ENCODE assay signal across 1 cellular context in the genomic region with DNA sequence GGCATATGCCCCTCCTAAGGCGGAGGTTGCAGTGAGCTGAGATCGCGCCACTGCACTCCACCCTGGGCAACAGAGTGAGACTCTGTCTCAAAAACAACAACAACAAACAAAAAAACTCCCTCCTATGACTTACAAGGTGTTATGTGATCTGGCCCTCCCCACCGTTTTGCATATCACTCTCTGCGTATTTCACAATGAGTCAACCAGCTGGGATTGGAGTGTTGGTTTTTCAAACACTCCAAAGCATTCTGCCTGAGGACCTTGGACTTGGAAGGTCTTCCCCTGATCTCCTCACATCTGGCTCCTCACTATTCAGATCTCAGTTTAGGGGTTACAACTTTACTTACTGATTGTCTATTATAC.
TF ChIP-seq lines count a peak whose summit lies in the region.

No MANE protein-coding gene starts in this region.

TF ChIP-seq in SK-N-SH, 30 proteins besides CTCF, POLR2A, EP300 and RAD21 (continued from another document):
- no peak for TF ChIP-seq ZBTB33 (IDR thresholded peaks at IDR 0.05; ENCODE audit: borderline replicate concordance, low read depth)
- no peak for TF ChIP-seq MXI1 (IDR thresholded peaks at IDR 0.05; ENCODE audit: low read depth, low read length)
- TF ChIP-seq TAF1 (IDR thresholded peaks at IDR 0.05; ENCODE audit: borderline replicate concordance, low read depth, low read length), result no peak
- TF ChIP-seq RCOR1 (IDR thresholded peaks at IDR 0.05; ENCODE audit: low read length), result no peak
- no peak for TF ChIP-seq GATA2 (CRISPR knock-in tag; IDR thresholded peaks at IDR 0.05)
- TF ChIP-seq FOXM1 (IDR thresholded peaks at IDR 0.05; ENCODE audit: low read depth), result no peak
- TF ChIP-seq, protein P1, sequence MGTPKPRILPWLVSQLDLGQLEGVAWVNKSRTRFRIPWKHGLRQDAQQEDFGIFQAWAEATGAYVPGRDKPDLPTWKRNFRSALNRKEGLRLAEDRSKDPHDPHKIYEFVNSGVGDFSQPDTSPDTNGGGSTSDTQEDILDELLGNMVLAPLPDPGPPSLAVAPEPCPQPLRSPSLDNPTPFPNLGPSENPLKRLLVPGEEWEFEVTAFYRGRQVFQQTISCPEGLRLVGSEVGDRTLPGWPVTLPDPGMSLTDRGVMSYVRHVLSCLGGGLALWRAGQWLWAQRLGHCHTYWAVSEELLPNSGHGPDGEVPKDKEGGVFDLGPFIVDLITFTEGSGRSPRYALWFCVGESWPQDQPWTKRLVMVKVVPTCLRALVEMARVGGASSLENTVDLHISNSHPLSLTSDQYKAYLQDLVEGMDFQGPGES (IDR thresholded peaks at IDR 0.05; ENCODE audit: low read depth, low read length), result no peak
- no peak for TF ChIP-seq EZH2phosphoT487 (IDR thresholded peaks at IDR 0.05; ENCODE audit: borderline replicate concordance, low read depth)
- TF ChIP-seq ELF1 (IDR thresholded peaks at IDR 0.05), result no peak
